In the genomic region with DNA sequence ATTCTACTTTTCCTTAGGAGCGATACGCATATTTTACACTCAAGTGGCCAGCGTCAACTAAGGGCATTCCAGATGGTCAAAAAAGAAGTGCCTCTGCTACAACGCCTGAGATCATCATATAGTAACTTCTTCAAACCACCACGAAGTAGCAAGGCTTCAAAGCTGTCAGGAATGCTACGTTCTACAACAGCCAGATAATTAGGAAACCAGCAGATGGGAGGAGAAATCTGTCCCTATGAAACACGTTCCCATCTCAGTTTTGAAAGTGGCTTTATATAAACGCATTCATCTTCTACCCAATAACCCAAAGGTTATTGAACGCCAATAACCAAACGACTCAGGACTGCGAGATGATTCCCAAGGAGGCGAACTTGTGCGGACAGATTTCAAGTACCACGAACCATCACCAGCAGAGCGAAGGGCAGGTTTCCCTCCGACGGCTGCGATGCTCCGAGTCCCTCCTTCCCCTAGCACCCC, we compare ENCODE assay signal across 8 cellular contexts. TPM values are rescaled to one million over a fixed set of nuclear protein-coding genes. Genes with fewer than 3 reads are reported as not detected.
DNase-seq lines count a peak whose midpoint lies in the region; ATAC-seq and TF ChIP-seq lines count a peak whose summit lies in the region.

No MANE protein-coding gene starts in this region.

- peak overlapping the region; percentile 48 for H3K27ac ChIP-seq in PC-9
- peak overlapping the region; percentile 74 for H3K27ac ChIP-seq in naive thymus-derived CD4-positive, alpha-beta T cell (ENCODE audit: low read depth, low read length)

- intact Hi-C loops in PC-9 (cut with micrococcal nuclease; ENCODE audit: unreplicated experiment): no loop called here
- intact Hi-C loops in naive thymus-derived CD4-positive, alpha-beta T cell (cut with micrococcal nuclease): no loop called here

- POLR2A ChIA-PET in PC-9 (lab: Charles Lee; ENCODE audit: unreplicated experiment): interaction anchor here (0.6 kb wide), 1 partner anchor 1756 kb away, joined by 7 read pairs; no protein-coding TSS in a partner anchor
- POLR2A ChIA-PET in naive thymus-derived CD4-positive, alpha-beta T cell (lab: Charles Lee): no interaction called here

- H3K4me3 Mint-ChIP-seq in effector memory CD8-positive, alpha-beta T cell: peak overlapping the region; percentile 71 to 83
- peak overlapping the region; percentile 83 to 94 (median 88) for H3K4me3 Mint-ChIP-seq in naive thymus-derived CD4-positive, alpha-beta T cell

- H3K4me1 ChIP-seq in PC-9 (replicated peaks; ENCODE audit: insufficient read depth): peaks cover 29% of the 10 kb centered on the region
- no peaks in the 10 kb centered on the region for H3K4me1 ChIP-seq in naive thymus-derived CD4-positive, alpha-beta T cell (ENCODE audit: control insufficient read depth in 2 of 2, insufficient read depth in 2 of 2, low read length in 2 of 2)

- H3K9me2 ChIP-seq in PC-9 (ENCODE audit: insufficient read depth): no peaks in the 10 kb centered on the region

- peaks cover 55% of the 10 kb centered on the region for H3K79me2 ChIP-seq in PC-9 (ENCODE audit: low read depth)

- BruUV-seq in PC-9 (replicated peaks; lab: Mats Ljungman, UMichigan): no TSS peak

- H3K36me3 ChIP-seq in PC-9 (ENCODE audit: low read depth): no peaks in the 10 kb centered on the region
- peaks cover 0 to 3% (median 0%) of the 10 kb centered on the region in 3 experiments for H3K36me3 ChIP-seq in naive thymus-derived CD4-positive, alpha-beta T cell (ENCODE audit: control insufficient read depth in 2 of 3, insufficient read depth in 3 of 3, low read length in 3 of 3)

- H3K4me3 ChIP-seq in GM12865 (ENCODE audit: low read depth, low read length) (peak overlapping the region; percentile 98), PC-9 (peak overlapping the region; percentile 93)
- H3K4me3 ChIP-seq in naive thymus-derived CD4-positive, alpha-beta T cell (ENCODE audit: low read length): peak overlapping the region; percentile 62

- H4K20me1 ChIP-seq in PC-9 (ENCODE audit: insufficient read depth): no peaks in the 10 kb centered on the region

- no peak for TF ChIP-seq CTCF in GM12865 (IDR thresholded peaks at IDR 0.05; ENCODE audit: insufficient read depth, low read depth, low read length, missing control alignments)
- no peak for TF ChIP-seq CTCF in PC-9 (conservative IDR thresholded peaks at IDR 0.05)

- H3K27ac Mint-ChIP-seq in effector memory CD8-positive, alpha-beta T cell: no peak overlapping the region
- H3K27ac Mint-ChIP-seq in naive thymus-derived CD4-positive, alpha-beta T cell: peak overlapping the region; percentile 1 to 83 (median 49)

- peaks cover 9 to 17% of the 10 kb centered on the region in 2 donors for H3K4me1 Mint-ChIP-seq in effector memory CD8-positive, alpha-beta T cell (ENCODE audit: low read depth in 2 of 2)
- H3K4me1 Mint-ChIP-seq in naive thymus-derived CD4-positive, alpha-beta T cell: peaks cover 6 to 25% (median 21%) of the 10 kb centered on the region in 7 donors

- H3K27me3 Mint-ChIP-seq in effector memory CD8-positive, alpha-beta T cell: no peaks in the 10 kb centered on the region
- H3K27me3 Mint-ChIP-seq in naive thymus-derived CD4-positive, alpha-beta T cell: no peaks in the 10 kb centered on the region

- peaks cover 18% of the 10 kb centered on the region for H3F3A ChIP-seq in PC-9 (ENCODE audit: insufficient read depth, low read depth)

- CTCF ChIA-PET in PC-9 (lab: Charles Lee): no interaction called here
- CTCF ChIA-PET in naive thymus-derived CD4-positive, alpha-beta T cell (lab: Charles Lee): no interaction called here

- DNase-seq in AG08396 (ENCODE audit: low spot score) (peak; percentile 39), GM12865 (ENCODE audit: low read depth) (peak; percentile 42), PC-9 (no peak), mesenteric fat pad (ENCODE audit: low spot score) (no peak)
- DNase-seq in effector memory CD8-positive, alpha-beta T cell: no peak
- DNase-seq in naive thymus-derived CD4-positive, alpha-beta T cell: peak in 2 of 9 donors; percentile 14 to 23

- peaks cover 25% of the 10 kb centered on the region for H3K36me3 Mint-ChIP-seq in effector memory CD8-positive, alpha-beta T cell (ENCODE audit: insufficient read depth)
- peaks cover 0 to 8% (median 4%) of the 10 kb centered on the region in 5 donors for H3K36me3 Mint-ChIP-seq in naive thymus-derived CD4-positive, alpha-beta T cell

- no peaks in the 10 kb centered on the region for H3K9me3 ChIP-seq in PC-9 (ENCODE audit: insufficient read depth, low read depth)
- H3K9me3 ChIP-seq in naive thymus-derived CD4-positive, alpha-beta T cell (ENCODE audit: control insufficient read depth in 2 of 3, low read length in 3 of 3): no peaks in the 10 kb centered on the region

- peak overlapping the region; percentile 99 for H3K4me2 ChIP-seq in PC-9

- no peaks in the 10 kb centered on the region for H3K9me3 Mint-ChIP-seq in effector memory CD8-positive, alpha-beta T cell
- no peaks in the 10 kb centered on the region for H3K9me3 Mint-ChIP-seq in naive thymus-derived CD4-positive, alpha-beta T cell

- no peak for ATAC-seq in effector memory CD8-positive, alpha-beta T cell (replicated peaks)
- no peak for ATAC-seq in naive thymus-derived CD4-positive, alpha-beta T cell
- no peak for ATAC-seq in GM18517 (IDR thresholded peaks at IDR 0.05; ENCODE audit: unreplicated experiment)
- ATAC-seq in GM18520 (IDR thresholded peaks at IDR 0.05; ENCODE audit: unreplicated experiment): no peak

- H3K27me3 ChIP-seq in PC-9 (ENCODE audit: insufficient read depth, low read depth): no peaks in the 10 kb centered on the region
- no peaks in the 10 kb centered on the region for H3K27me3 ChIP-seq in naive thymus-derived CD4-positive, alpha-beta T cell (ENCODE audit: control insufficient read depth in 2 of 2, insufficient read depth in 2 of 2, low read length in 2 of 2)

- peak overlapping the region; percentile 95 for H2AFZ ChIP-seq in PC-9

RNA-seq across cellular contexts. Expression of a gene that starts 1.2 kb away (rescaled TPM):
- total RNA-seq in PC-9 (2021) (60.1 and 72.6 TPM in 2 replicates), mesenteric fat pad (41.6 TPM)
- total RNA-seq in naive thymus-derived CD4-positive, alpha-beta T cell: 10 to 100 TPM; 16.5 to 27.6 (median 22.5) TPM
- 10 to 100 TPM; 24.4 to 29.7 TPM for polyA plus RNA-seq in naive thymus-derived CD4-positive, alpha-beta T cell

RNA-seq across cellular contexts. Expression of a gene that starts 18.1 kb away (rescaled TPM):
- total RNA-seq in PC-9 (2021) (26.6 and 27.8 TPM in 2 replicates), mesenteric fat pad (0.58 TPM)
- total RNA-seq in naive thymus-derived CD4-positive, alpha-beta T cell: 10 to 100 TPM in 1 of 5 experiments, under 1 TPM in 4; 0.44 to 24.9 (median 0.81) TPM
- 1 to 10 TPM in 1 of 2 donors, under 1 TPM in 1; 0.93 to 1.1 TPM for polyA plus RNA-seq in naive thymus-derived CD4-positive, alpha-beta T cell

Comparison
In these comparisons a context has a peak if more than half of its experiments do, and no peak if none do; other contexts are left out.
1. DNase-seq: peak in AG08396 (single experiment) and GM12865 (single experiment); none in PC-9 (0 of 2), effector memory CD8-positive, alpha-beta T cell (0 of 3) and mesenteric fat pad (single experiment).
2. H3K27ac Mint-ChIP-seq: peak in naive thymus-derived CD4-positive, alpha-beta T cell (9 of 9); none in effector memory CD8-positive, alpha-beta T cell (0 of 2).
3. Peak in every context shown above with its lines, with median percentiles within 50 percentile points of each other: H3K4me3 ChIP-seq.